In genomic region chr5:64771736-64772135, GRCh38 we compare ENCODE assay signal across 25 cellular contexts.
"Had no signal": no experiment of that assay in that cellular context is flagged by ENCODE, and none has a peak within 500 bp of the region (broad histone marks: within the 10 kb centered on the region; RNA-seq: fewer than 3 reads in every experiment).

No MANE protein-coding gene starts in this region.

- H3K9ac ChIP-seq: neural progenitor cell had no signal

- H3K9me3 ChIP-seq: gastrocnemius medialis, prostate gland, right atrium auricular region, sigmoid colon, stomach, thyroid gland, vagina had no signal

- H2AFZ ChIP-seq: neural progenitor cell had no signal

- H3K4me3 ChIP-seq: coronary artery, gastrocnemius medialis, lung, neural progenitor cell, prostate gland, right atrium auricular region, sigmoid colon, stomach, thyroid gland, vagina had no signal

- DNase-seq: dermis blood vessel endothelial cell; effector memory CD4-positive, alpha-beta T cell; foreskin fibroblast; gastrocnemius medialis; head of caudate nucleus; kidney; natural killer cell; sigmoid colon; stimulated activated CD4-positive, alpha-beta T cell treated with anti-CD3 and anti-CD28 coated beads, Interleukin-2, amount 100 ng/mL, for 24 hours; stimulated activated CD4-positive, alpha-beta T cell treated with anti-CD3 and anti-CD28 coated beads, Interleukin-4, amount 100 ng/mL, for 24 hours; stimulated activated naive CD4-positive, alpha-beta T cell treated with Interleukin-2 at 50 U/mL for 16 hours; stomach; thyroid gland; trophoblast cell had no signal

- H3K4me3 Mint-ChIP-seq: memory B cell; natural killer cell; neural progenitor cell; stimulated activated effector memory CD8-positive, alpha-beta T cell treated with anti-CD3 and anti-CD28 coated beads, Interleukin-12 subunit alpha, Interleukin-12 subunit beta, amount 100 ng/mL, for 72 hours had no signal

- H3K4me2 ChIP-seq: neural progenitor cell had no signal

- ATAC-seq: esophagus mucosa; gastrocnemius medialis; left lobe of liver; natural killer cell; stimulated activated effector memory CD8-positive, alpha-beta T cell treated with anti-CD3 and anti-CD28 coated beads, Interleukin-12 subunit alpha, Interleukin-12 subunit beta, amount 100 ng/mL, for 72 hours had no signal

- H3K27me3 Mint-ChIP-seq: memory B cell had no signal

- H3K27ac Mint-ChIP-seq: memory B cell; natural killer cell; neural progenitor cell; stimulated activated effector memory CD8-positive, alpha-beta T cell treated with anti-CD3 and anti-CD28 coated beads, Interleukin-12 subunit alpha, Interleukin-12 subunit beta, amount 100 ng/mL, for 72 hours had no signal

- H3K9me3 Mint-ChIP-seq: memory B cell; natural killer cell; neural progenitor cell; stimulated activated effector memory CD8-positive, alpha-beta T cell treated with anti-CD3 and anti-CD28 coated beads, Interleukin-12 subunit alpha, Interleukin-12 subunit beta, amount 100 ng/mL, for 72 hours had no signal

- H3K27ac ChIP-seq: coronary artery, gastrocnemius medialis, neural progenitor cell, prostate gland, right atrium auricular region, sigmoid colon, stomach, thyroid gland, vagina had no signal

- FAIRE-seq: endometrium, kidney had no signal

- H3K27me3 ChIP-seq: gastrocnemius medialis, neural progenitor cell, right atrium auricular region, sigmoid colon, stomach, thyroid gland, vagina had no signal

- H3K36me3 ChIP-seq: gastrocnemius medialis, prostate gland, right atrium auricular region, thyroid gland had no signal
